In the genomic region with DNA sequence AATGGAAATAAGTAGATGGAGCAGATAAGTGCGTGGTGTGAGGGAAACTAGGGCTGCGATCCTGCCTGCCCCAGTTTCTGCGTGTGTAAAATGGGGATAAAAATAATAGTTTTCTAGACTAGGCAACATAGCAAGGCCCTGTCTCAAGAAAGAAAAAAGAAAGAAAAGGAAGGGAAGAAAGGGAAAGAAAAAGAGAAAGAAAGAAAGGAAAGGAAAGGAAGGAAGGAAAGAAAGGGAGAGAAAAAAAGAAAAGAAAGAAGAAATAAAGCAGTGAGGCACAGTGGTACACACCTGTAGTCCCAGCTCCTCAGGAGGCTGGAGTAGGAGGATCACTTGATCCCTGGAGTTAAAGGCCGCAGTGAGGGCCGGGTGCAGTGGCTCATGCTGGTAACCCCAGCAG, we compare ENCODE assay signal across 15 cellular contexts. TPM values are rescaled to one million over a fixed set of nuclear protein-coding genes. Genes with fewer than 3 reads are reported as not detected.
DNase-seq lines count a peak whose midpoint lies in the region; ATAC-seq, FAIRE-seq and TF ChIP-seq lines count a peak whose summit lies in the region.
"Had no signal": no experiment of that assay in that cellular context is flagged by ENCODE, and none has a peak within 500 bp of the region (broad histone marks: within the 10 kb centered on the region; RNA-seq: fewer than 3 reads in every experiment).

No MANE protein-coding gene starts in this region.

- H2AFZ ChIP-seq in astrocyte (ENCODE audit: low read depth, low read length) = no peak overlapping the region

- no peak for DNase-seq in activated T-cell treated with anti-CD3 and anti-CD28 coated beads, Interleukin-2, amount 50 U/mL, for 24 hours
- no peak for DNase-seq in activated T-cell treated with anti-CD3 and anti-CD28 coated beads, Interleukin-2, amount 50 U/mL, for 48 hours
- DNase-seq in astrocyte (ENCODE audit: low read depth) (no peak), NCI-H1048 (lab: John Stamatoyannopoulos, UW) (no peak), RPMI8226 (no peak)
- no peak for DNase-seq in stimulated activated naive B cell treated with anti-CD40 and anti-IgM and Interleukin-4, amounts not matched to agents 10 μg/mL and 1 μg/mL and 100 μg/mL, for 72 hours
- DNase-seq: ACHN; activated CD8-positive, alpha-beta memory T cell treated with anti-CD3 and anti-CD28 coated beads, Interleukin-2, amount 50 U/mL, for 48 hours; cerebellar nuclear complex; IMR-90; NK-92 treated with Interleukin-12 subunit alpha and Interleukin-12 subunit beta, amount 100 ng/mL, for 24 hours; substantia nigra had no signal

- no peaks in the 10 kb centered on the region for H3K9me3 Mint-ChIP-seq in activated T-cell treated with anti-CD3 and anti-CD28 coated beads, Interleukin-2, amount 50 U/mL, for 24 hours
- no peaks in the 10 kb centered on the region for H3K9me3 Mint-ChIP-seq in astrocyte (ENCODE audit: unreplicated experiment)
- no peaks in the 10 kb centered on the region for H3K9me3 Mint-ChIP-seq in stimulated activated naive B cell treated with anti-CD40 and anti-IgM and Interleukin-4, amounts not matched to agents 10 μg/mL and 1 μg/mL and 100 μg/mL, for 72 hours

- peaks cover 17% of the 10 kb centered on the region for H3K4me1 ChIP-seq in astrocyte (ENCODE audit: insufficient read depth, low read length)

- H3K4me3 ChIP-seq in astrocyte (ENCODE audit: insufficient read depth, low read depth, low read length) = no peak overlapping the region

- no peak for TF ChIP-seq CTCF in astrocyte (IDR thresholded peaks at IDR 0.05; ENCODE audit: insufficient read depth, low read depth, low read length)

- H3K4me2 ChIP-seq in astrocyte (ENCODE audit: low read length) = no peak overlapping the region

- H3K36me3 ChIP-seq in astrocyte (ENCODE audit: insufficient read depth, low read length) = no peaks in the 10 kb centered on the region

- H3K36me3 Mint-ChIP-seq in activated T-cell treated with anti-CD3 and anti-CD28 coated beads, Interleukin-2, amount 50 U/mL, for 24 hours (ENCODE audit: low read depth) = peaks cover 21% of the 10 kb centered on the region
- H3K36me3 Mint-ChIP-seq in astrocyte (ENCODE audit: low read depth, unreplicated experiment) = no peaks in the 10 kb centered on the region
- H3K36me3 Mint-ChIP-seq in stimulated activated naive B cell treated with anti-CD40 and anti-IgM and Interleukin-4, amounts not matched to agents 10 μg/mL and 1 μg/mL and 100 μg/mL, for 72 hours = peaks cover 0 to 4% of the 10 kb centered on the region in 2 donors

- no peaks in the 10 kb centered on the region for H3K27me3 ChIP-seq in astrocyte (ENCODE audit: insufficient read depth, low read length)

- H3K9ac ChIP-seq in astrocyte (ENCODE audit: low read length) = no peak overlapping the region

- peaks cover 5% of the 10 kb centered on the region for H3K27me3 Mint-ChIP-seq in activated T-cell treated with anti-CD3 and anti-CD28 coated beads, Interleukin-2, amount 50 U/mL, for 24 hours
- peaks cover 13% of the 10 kb centered on the region for H3K27me3 Mint-ChIP-seq in astrocyte (ENCODE audit: low read depth, unreplicated experiment)
- peaks cover 5% of the 10 kb centered on the region in 2 donors for H3K27me3 Mint-ChIP-seq in stimulated activated naive B cell treated with anti-CD40 and anti-IgM and Interleukin-4, amounts not matched to agents 10 μg/mL and 1 μg/mL and 100 μg/mL, for 72 hours

- no peaks in the 10 kb centered on the region for H3K9me3 ChIP-seq in astrocyte (ENCODE audit: insufficient read depth, low read depth, low read length)

- no peak for FAIRE-seq in astrocyte (lab: Jason Lieb, UNC)
- FAIRE-seq: D721Med had no signal

- H3K27ac Mint-ChIP-seq in activated T-cell treated with anti-CD3 and anti-CD28 coated beads, Interleukin-2, amount 50 U/mL, for 24 hours = no peak overlapping the region
- H3K27ac Mint-ChIP-seq in astrocyte (ENCODE audit: unreplicated experiment) = peak overlapping the region; percentile 18
- no peak overlapping the region for H3K27ac Mint-ChIP-seq in stimulated activated naive B cell treated with anti-CD40 and anti-IgM and Interleukin-4, amounts not matched to agents 10 μg/mL and 1 μg/mL and 100 μg/mL, for 72 hours

- peaks cover 33% of the 10 kb centered on the region for H3K4me1 Mint-ChIP-seq in activated T-cell treated with anti-CD3 and anti-CD28 coated beads, Interleukin-2, amount 50 U/mL, for 24 hours (ENCODE audit: low read depth)
- H3K4me1 Mint-ChIP-seq in astrocyte (ENCODE audit: low read depth, unreplicated experiment) = peaks cover 3% of the 10 kb centered on the region
- H3K4me1 Mint-ChIP-seq in stimulated activated naive B cell treated with anti-CD40 and anti-IgM and Interleukin-4, amounts not matched to agents 10 μg/mL and 1 μg/mL and 100 μg/mL, for 72 hours = peaks cover 10 to 39% of the 10 kb centered on the region in 2 donors

- H3K79me2 ChIP-seq in astrocyte (ENCODE audit: insufficient read depth, low read length) = peaks cover 6% of the 10 kb centered on the region

- no peak for ATAC-seq in stimulated activated naive B cell treated with anti-CD40 and anti-IgM and Interleukin-4, amounts not matched to agents 10 μg/mL and 1 μg/mL and 100 μg/mL, for 72 hours (replicated peaks)

- H3K4me3 Mint-ChIP-seq in activated T-cell treated with anti-CD3 and anti-CD28 coated beads, Interleukin-2, amount 50 U/mL, for 24 hours = peak overlapping the region; percentile 60
- H3K4me3 Mint-ChIP-seq in astrocyte (ENCODE audit: unreplicated experiment) = peak overlapping the region; percentile 60
- peak overlapping the region; percentile 14 to 53 for H3K4me3 Mint-ChIP-seq in stimulated activated naive B cell treated with anti-CD40 and anti-IgM and Interleukin-4, amounts not matched to agents 10 μg/mL and 1 μg/mL and 100 μg/mL, for 72 hours

- no peak overlapping the region for H3K27ac ChIP-seq in astrocyte (ENCODE audit: low read depth, low read length)

- H4K20me1 ChIP-seq in astrocyte (ENCODE audit: insufficient read depth, low read length) = no peaks in the 10 kb centered on the region

RNA-seq across cellular contexts. Expression of a gene that starts 2.2 kb away (rescaled TPM):
- 3.9 TPM in 2 replicates for total RNA-seq in astrocyte

RNA-seq across cellular contexts. Expression of a gene that starts 13.3 kb away (rescaled TPM):
- 4.8 and 5.4 TPM in 2 replicates for total RNA-seq in astrocyte

RNA-seq across cellular contexts. Expression of a gene that starts 18.3 kb away (rescaled TPM):
- 7.5 and 8.0 TPM in 2 replicates for total RNA-seq in astrocyte
- total RNA-seq: IMR-90, mesenteric fat pad had no signal

RNA-seq across cellular contexts. Expression of a gene that starts 30.3 kb away (rescaled TPM):
- total RNA-seq in astrocyte = 0.14 and 0.48 TPM in 2 replicates
- total RNA-seq: IMR-90, mesenteric fat pad, SK-MEL-5 had no signal

RNA-seq across cellular contexts. Expression of a gene that starts 35.6 kb away (rescaled TPM):
- 449 and 584 TPM in 2 replicates for total RNA-seq in astrocyte
- total RNA-seq: IMR-90, mesenteric fat pad, SK-MEL-5 had no signal
